ENCODE assay signal across 25 cellular contexts in genomic region chr3:44412365-44412764, GRCh38.
"Had no signal": no experiment of that assay in that cellular context is flagged by ENCODE, and none has a peak within 500 bp of the region (broad histone marks: within the 10 kb centered on the region; RNA-seq: fewer than 3 reads in every experiment).

No MANE protein-coding gene starts in this region.

- H3K9me3 Mint-ChIP-seq: central memory CD8-positive, alpha-beta T cell; neural crest cell; stimulated activated memory B cell treated with anti-CD40 and anti-IgM and Interleukin-4, amounts not matched to agents 10 μg/mL and 1 μg/mL and 100 μg/mL, for 72 hours; stimulated activated naive CD8-positive, alpha-beta T cell treated with anti-CD3 and anti-CD28 coated beads, Interleukin-15, amount 100 ng/mL, for 72 hours had no signal

- H3K27me3 ChIP-seq: dorsolateral prefrontal cortex, esophagus muscularis mucosa, gastrocnemius medialis, pancreas, sigmoid colon, transverse colon had no signal

- H3K36me3 Mint-ChIP-seq: stimulated activated memory B cell treated with anti-CD40 and anti-IgM and Interleukin-4, amounts not matched to agents 10 μg/mL and 1 μg/mL and 100 μg/mL, for 72 hours had no signal

- DNase-seq: cortex of kidney; dorsolateral prefrontal cortex; effector CD8-positive, alpha-beta T cell; gastrocnemius medialis; glutamatergic neuron; kidney; left cardiac atrium; left ventricle myocardium superior; mesendoderm; naive thymus-derived CD4-positive, alpha-beta T cell; nucleus accumbens; pancreas; psoas muscle; retina; sigmoid colon; stimulated activated CD4-positive, alpha-beta T cell treated with anti-CD3 and anti-CD28 coated beads, Interleukin-4, amount 100 ng/mL, for 1 hour; stimulated activated naive CD8-positive, alpha-beta T cell treated with anti-CD3 and anti-CD28 coated beads, Interleukin-15, amount 100 ng/mL, for 72 hours; transverse colon had no signal

- H3K27me3 Mint-ChIP-seq: central memory CD8-positive, alpha-beta T cell; stimulated activated memory B cell treated with anti-CD40 and anti-IgM and Interleukin-4, amounts not matched to agents 10 μg/mL and 1 μg/mL and 100 μg/mL, for 72 hours; stimulated activated naive CD8-positive, alpha-beta T cell treated with anti-CD3 and anti-CD28 coated beads, Interleukin-15, amount 100 ng/mL, for 72 hours had no signal

- H3K4me1 Mint-ChIP-seq: central memory CD8-positive, alpha-beta T cell; neural crest cell; stimulated activated memory B cell treated with anti-CD40 and anti-IgM and Interleukin-4, amounts not matched to agents 10 μg/mL and 1 μg/mL and 100 μg/mL, for 72 hours; stimulated activated naive CD8-positive, alpha-beta T cell treated with anti-CD3 and anti-CD28 coated beads, Interleukin-15, amount 100 ng/mL, for 72 hours had no signal

- H3K4me1 ChIP-seq: esophagus muscularis mucosa, gastrocnemius medialis, pancreas, psoas muscle, sigmoid colon, transverse colon had no signal

- H3K4me3 ChIP-seq: dorsolateral prefrontal cortex, esophagus muscularis mucosa, gastrocnemius medialis, pancreas, psoas muscle, sigmoid colon, skin epidermis, thoracic aorta, transverse colon had no signal

- H3K4me3 Mint-ChIP-seq: central memory CD8-positive, alpha-beta T cell; naive thymus-derived CD4-positive, alpha-beta T cell; neural crest cell; stimulated activated memory B cell treated with anti-CD40 and anti-IgM and Interleukin-4, amounts not matched to agents 10 μg/mL and 1 μg/mL and 100 μg/mL, for 72 hours; stimulated activated naive CD8-positive, alpha-beta T cell treated with anti-CD3 and anti-CD28 coated beads, Interleukin-15, amount 100 ng/mL, for 72 hours had no signal

- H3K27ac ChIP-seq: dorsolateral prefrontal cortex, epithelial cell of prostate, esophagus muscularis mucosa, gastrocnemius medialis, pancreas, psoas muscle, sigmoid colon, skin epidermis, thoracic aorta, transverse colon had no signal

- H3K36me3 ChIP-seq: gastrocnemius medialis, pancreas, thoracic aorta, transverse colon had no signal

- ATAC-seq: gastrocnemius medialis; left cardiac atrium; left ventricle myocardium superior; naive thymus-derived CD4-positive, alpha-beta T cell; pancreas; psoas muscle; stimulated activated memory B cell treated with anti-CD40 and anti-IgM and Interleukin-4, amounts not matched to agents 10 μg/mL and 1 μg/mL and 100 μg/mL, for 72 hours; stimulated activated naive CD8-positive, alpha-beta T cell treated with anti-CD3 and anti-CD28 coated beads, Interleukin-15, amount 100 ng/mL, for 72 hours had no signal

- H3K27ac Mint-ChIP-seq: stimulated activated memory B cell treated with anti-CD40 and anti-IgM and Interleukin-4, amounts not matched to agents 10 μg/mL and 1 μg/mL and 100 μg/mL, for 72 hours had no signal

- H3K9me3 ChIP-seq: esophagus muscularis mucosa, gastrocnemius medialis, pancreas, psoas muscle, sigmoid colon, thoracic aorta, transverse colon had no signal
